ENCODE assay signal across 21 cellular contexts in genomic region chr18:24078391-24078790, GRCh38.
DNase-seq lines count a peak whose midpoint lies in the region; ATAC-seq and TF ChIP-seq lines count a peak whose summit lies in the region.
"Had no signal": no experiment of that assay in that cellular context is flagged by ENCODE, and none has a peak within 500 bp of the region (broad histone marks: within the 10 kb centered on the region; RNA-seq: fewer than 3 reads in every experiment).

No MANE protein-coding gene starts in this region.

- H3K36me3 Mint-ChIP-seq in CD8-positive, alpha-beta T cell, result peaks cover 76% of the 10 kb centered on the region
- peaks cover 23% of the 10 kb centered on the region for H3K36me3 Mint-ChIP-seq in GM23338 (ENCODE audit: low read depth)
- H3K36me3 Mint-ChIP-seq in naive thymus-derived CD4-positive, alpha-beta T cell, result peaks cover 15 to 57% (median 44%) of the 10 kb centered on the region in 5 donors

- H3K79me2 ChIP-seq in GM23338 (replicated peaks; ENCODE audit: insufficient read depth), result peaks cover 3% of the 10 kb centered on the region; the same call in 1 of the 2 replicates

- peak overlapping the region; percentile 64 for H3K27ac Mint-ChIP-seq in CD8-positive, alpha-beta T cell
- peak overlapping the region; percentile 26; the same call in 1 of the 2 replicates for H3K27ac Mint-ChIP-seq in GM23338
- H3K27ac Mint-ChIP-seq in naive thymus-derived CD4-positive, alpha-beta T cell, result peak overlapping the region in 5 of 9 donors; percentile 46 to 86 (median 57)
- H3K27ac Mint-ChIP-seq: B cell had no signal

- no peak overlapping the region for H2AFZ ChIP-seq in GM23338
- H2AFZ ChIP-seq: GM23248 had no signal

- CTCF ChIA-PET in CD8-positive, alpha-beta T cell (lab: Charles Lee), result no interaction called here
- CTCF ChIA-PET in naive thymus-derived CD4-positive, alpha-beta T cell (lab: Charles Lee), result no interaction called here

- in situ Hi-C loops in astrocyte of the spinal cord (cut with HindIII; ENCODE audit: low sequenced_read_pairs), result no loop called here

- H3K27me3 Mint-ChIP-seq in CD8-positive, alpha-beta T cell (ENCODE audit: low read depth), result no peaks in the 10 kb centered on the region
- H3K27me3 Mint-ChIP-seq in GM23338 (ENCODE audit: insufficient read depth, low read depth, poor library complexity), result no peaks in the 10 kb centered on the region
- H3K27me3 Mint-ChIP-seq in naive thymus-derived CD4-positive, alpha-beta T cell, result no peaks in the 10 kb centered on the region
- H3K27me3 Mint-ChIP-seq: B cell had no signal

- H3K9me3 Mint-ChIP-seq in CD8-positive, alpha-beta T cell, result no peaks in the 10 kb centered on the region
- peaks cover 4% of the 10 kb centered on the region; the same call in 1 of the 3 replicates for H3K9me3 Mint-ChIP-seq in GM23338
- H3K9me3 Mint-ChIP-seq in naive thymus-derived CD4-positive, alpha-beta T cell, result peaks cover 0 to 6% (median 0%) of the 10 kb centered on the region in 11 donors

- H3K9me2 ChIP-seq in GM23338 (ENCODE audit: insufficient read depth), result no peaks in the 10 kb centered on the region

- H3K27ac ChIP-seq in CD8-positive, alpha-beta T cell (ENCODE audit: low read depth, low read length), result no peak overlapping the region
- peak overlapping the region; percentile 12; the same call in 1 of the 2 replicates for H3K27ac ChIP-seq in GM23338 (ENCODE audit: low read depth)
- no peak overlapping the region for H3K27ac ChIP-seq in naive thymus-derived CD4-positive, alpha-beta T cell (ENCODE audit: low read depth, low read length)
- H3K27ac ChIP-seq: GM23248, RWPE1 had no signal

- no peak overlapping the region for H3K4me3 ChIP-seq in CD8-positive, alpha-beta T cell (ENCODE audit: low read depth, low read length)
- H3K4me3 ChIP-seq in GM23338 (no peak overlapping the region), astrocyte of the spinal cord (ENCODE audit: low read depth, low read length) (no peak overlapping the region)
- H3K4me3 ChIP-seq in naive thymus-derived CD4-positive, alpha-beta T cell (ENCODE audit: low read length), result no peak overlapping the region
- H3K4me3 ChIP-seq: GM12878, GM23248 had no signal

- TF ChIP-seq CTCF in CD8-positive, alpha-beta T cell (IDR thresholded peaks at IDR 0.05), result no peak
- TF ChIP-seq CTCF in GM23338 (conservative IDR thresholded peaks at IDR 0.05; ENCODE audit: low read depth in 2 of 2) (no peak), astrocyte of the spinal cord (IDR thresholded peaks at IDR 0.05; ENCODE audit: low read depth, low read length) (no peak)

- intact Hi-C loops in CD8-positive, alpha-beta T cell (cut with DNase I, micrococcal nuclease), result loop anchor here (5.0 kb wide), 2 partner anchors 39 to 56 kb away; no protein-coding TSS in a partner anchor
- intact Hi-C loops in naive thymus-derived CD4-positive, alpha-beta T cell (cut with micrococcal nuclease), result loop anchor here in 1 of 2 donors (5.0 kb wide), 2 partner anchors 39 to 1146 kb away; partner anchors contain the start of gene RBBP8

- ATAC-seq in CD8-positive, alpha-beta T cell, result no peak
- ATAC-seq in GM23338 (no peak; the same call in 2 of the 3 replicates), GM21717 (IDR thresholded peaks at IDR 0.05; ENCODE audit: unreplicated experiment) (no peak), GM18502 (IDR thresholded peaks at IDR 0.05; ENCODE audit: poor library complexity, unreplicated experiment) (no peak)
- no peak for ATAC-seq in naive thymus-derived CD4-positive, alpha-beta T cell
- ATAC-seq: GM12878, HepG2, PC-3, SK-N-SH treated with all-trans-retinoic acid at 6 μM for 48 hours had no signal

- peaks cover 59% of the 10 kb centered on the region for H3K4me1 Mint-ChIP-seq in CD8-positive, alpha-beta T cell (ENCODE audit: low read depth)
- peaks cover 11% of the 10 kb centered on the region for H3K4me1 Mint-ChIP-seq in GM23338
- peaks cover 22 to 73% (median 58%) of the 10 kb centered on the region in 7 donors for H3K4me1 Mint-ChIP-seq in naive thymus-derived CD4-positive, alpha-beta T cell

- peaks cover 5% of the 10 kb centered on the region; the same call in 1 of the 2 replicates for H4K20me1 ChIP-seq in GM23338 (replicated peaks; ENCODE audit: insufficient read depth)

- peaks cover 14% of the 10 kb centered on the region for H3K36me3 ChIP-seq in CD8-positive, alpha-beta T cell (ENCODE audit: insufficient read depth, low read length)
- H3K36me3 ChIP-seq in GM23338 (ENCODE audit: insufficient read depth), result peaks cover 28% of the 10 kb centered on the region; the same call in 1 of the 2 replicates
- peaks cover 6 to 28% (median 14%) of the 10 kb centered on the region in 3 experiments for H3K36me3 ChIP-seq in naive thymus-derived CD4-positive, alpha-beta T cell (ENCODE audit: control insufficient read depth in 2 of 3, insufficient read depth in 3 of 3, low read length in 3 of 3)

- peaks cover 19% of the 10 kb centered on the region for H3K4me1 ChIP-seq in CD8-positive, alpha-beta T cell (ENCODE audit: insufficient read depth, low read length)
- 0 out of 2 replicates have a peak, but pooled peaks cover 7% of the 10 kb centered on the region for H3K4me1 ChIP-seq in GM23338 (ENCODE audit: insufficient read depth)
- H3K4me1 ChIP-seq in naive thymus-derived CD4-positive, alpha-beta T cell (ENCODE audit: control insufficient read depth in 2 of 2, insufficient read depth in 2 of 2, low read length in 2 of 2), result peaks cover 7 to 19% of the 10 kb centered on the region in 2 donors

- H3K27me3 ChIP-seq in CD8-positive, alpha-beta T cell (ENCODE audit: insufficient read depth, low read length), result no peaks in the 10 kb centered on the region
- no peaks in the 10 kb centered on the region for H3K27me3 ChIP-seq in GM23338 (ENCODE audit: insufficient read depth)
- no peaks in the 10 kb centered on the region for H3K27me3 ChIP-seq in naive thymus-derived CD4-positive, alpha-beta T cell (ENCODE audit: control insufficient read depth in 2 of 2, insufficient read depth in 2 of 2, low read length in 2 of 2)

- POLR2A ChIA-PET in CD8-positive, alpha-beta T cell (lab: Charles Lee), result interaction anchor here (1.1 kb wide), 1 partner anchor 10 kb away, joined by 3 read pairs; no protein-coding TSS in a partner anchor
- POLR2A ChIA-PET in naive thymus-derived CD4-positive, alpha-beta T cell (lab: Charles Lee), result no interaction called here

- H3F3A ChIP-seq in GM23338 (replicated peaks; ENCODE audit: low read depth), result 0 out of 2 replicates have a peak, but pooled peaks cover 4% of the 10 kb centered on the region

- no peak overlapping the region for H3K4me3 Mint-ChIP-seq in CD8-positive, alpha-beta T cell
- no peak overlapping the region for H3K4me3 Mint-ChIP-seq in GM23338
- no peak overlapping the region for H3K4me3 Mint-ChIP-seq in naive thymus-derived CD4-positive, alpha-beta T cell
- H3K4me3 Mint-ChIP-seq: B cell had no signal

- H3K9me3 ChIP-seq in CD8-positive, alpha-beta T cell (ENCODE audit: low read length), result no peaks in the 10 kb centered on the region
- H3K9me3 ChIP-seq in naive thymus-derived CD4-positive, alpha-beta T cell (ENCODE audit: control insufficient read depth in 2 of 3, low read length in 3 of 3), result no peaks in the 10 kb centered on the region

- H3K4me2 ChIP-seq in GM23338, result no peak overlapping the region

- no peak for DNase-seq in CD8-positive, alpha-beta T cell
- no peak for DNase-seq in GM23338 (ENCODE audit: low spot score)
- peak; percentile 5 for DNase-seq in astrocyte of the spinal cord (ENCODE audit: low read depth, low spot score)
- no peak for DNase-seq in naive thymus-derived CD4-positive, alpha-beta T cell
- no peak for DNase-seq in A172 (ENCODE audit: low spot score)
- DNase-seq: GM23248, HCEC 1CT, KBM-7, NCI-H1105 treated with DMSO at 0.1 percent for 48 hours, NCI-H187, NCI-H226, NCI-H524, PC-3, SIG-M5 had no signal

TF ChIP-seq in GM23338, 12 proteins besides CTCF, POLR2A, EP300 and RAD21 (continues in another document):
- TF ChIP-seq POLR2AphosphoS5 (IDR thresholded peaks at IDR 0.05; ENCODE audit: low read depth) (no peak), ZNF114 (CRISPR knock-in tag; IDR thresholded peaks at IDR 0.05) (no peak), ETS1 (IDR thresholded peaks at IDR 0.05) (no peak), EZH2phosphoT487 (IDR thresholded peaks at IDR 0.05; ENCODE audit: unreplicated experiment) (no peak), STAT1 (IDR thresholded peaks at IDR 0.05; ENCODE audit: unreplicated experiment) (no peak), CREB1 (CRISPR knock-in tag; IDR thresholded peaks at IDR 0.05; ENCODE audit: low read depth) (no peak), ZNF331 (CRISPR knock-in tag; IDR thresholded peaks at IDR 0.05; ENCODE audit: low read depth) (no peak)
- TF ChIP-seq, protein P1, sequence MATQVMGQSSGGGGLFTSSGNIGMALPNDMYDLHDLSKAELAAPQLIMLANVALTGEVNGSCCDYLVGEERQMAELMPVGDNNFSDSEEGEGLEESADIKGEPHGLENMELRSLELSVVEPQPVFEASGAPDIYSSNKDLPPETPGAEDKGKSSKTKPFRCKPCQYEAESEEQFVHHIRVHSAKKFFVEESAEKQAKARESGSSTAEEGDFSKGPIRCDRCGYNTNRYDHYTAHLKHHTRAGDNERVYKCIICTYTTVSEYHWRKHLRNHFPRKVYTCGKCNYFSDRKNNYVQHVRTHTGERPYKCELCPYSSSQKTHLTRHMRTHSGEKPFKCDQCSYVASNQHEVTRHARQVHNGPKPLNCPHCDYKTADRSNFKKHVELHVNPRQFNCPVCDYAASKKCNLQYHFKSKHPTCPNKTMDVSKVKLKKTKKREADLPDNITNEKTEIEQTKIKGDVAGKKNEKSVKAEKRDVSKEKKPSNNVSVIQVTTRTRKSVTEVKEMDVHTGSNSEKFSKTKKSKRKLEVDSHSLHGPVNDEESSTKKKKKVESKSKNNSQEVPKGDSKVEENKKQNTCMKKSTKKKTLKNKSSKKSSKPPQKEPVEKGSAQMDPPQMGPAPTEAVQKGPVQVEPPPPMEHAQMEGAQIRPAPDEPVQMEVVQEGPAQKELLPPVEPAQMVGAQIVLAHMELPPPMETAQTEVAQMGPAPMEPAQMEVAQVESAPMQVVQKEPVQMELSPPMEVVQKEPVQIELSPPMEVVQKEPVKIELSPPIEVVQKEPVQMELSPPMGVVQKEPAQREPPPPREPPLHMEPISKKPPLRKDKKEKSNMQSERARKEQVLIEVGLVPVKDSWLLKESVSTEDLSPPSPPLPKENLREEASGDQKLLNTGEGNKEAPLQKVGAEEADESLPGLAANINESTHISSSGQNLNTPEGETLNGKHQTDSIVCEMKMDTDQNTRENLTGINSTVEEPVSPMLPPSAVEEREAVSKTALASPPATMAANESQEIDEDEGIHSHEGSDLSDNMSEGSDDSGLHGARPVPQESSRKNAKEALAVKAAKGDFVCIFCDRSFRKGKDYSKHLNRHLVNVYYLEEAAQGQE (IDR thresholded peaks at IDR 0.05; ENCODE audit: unreplicated experiment), result no peak
